12 cellular contexts compared by ENCODE assay signal in the genomic region with DNA sequence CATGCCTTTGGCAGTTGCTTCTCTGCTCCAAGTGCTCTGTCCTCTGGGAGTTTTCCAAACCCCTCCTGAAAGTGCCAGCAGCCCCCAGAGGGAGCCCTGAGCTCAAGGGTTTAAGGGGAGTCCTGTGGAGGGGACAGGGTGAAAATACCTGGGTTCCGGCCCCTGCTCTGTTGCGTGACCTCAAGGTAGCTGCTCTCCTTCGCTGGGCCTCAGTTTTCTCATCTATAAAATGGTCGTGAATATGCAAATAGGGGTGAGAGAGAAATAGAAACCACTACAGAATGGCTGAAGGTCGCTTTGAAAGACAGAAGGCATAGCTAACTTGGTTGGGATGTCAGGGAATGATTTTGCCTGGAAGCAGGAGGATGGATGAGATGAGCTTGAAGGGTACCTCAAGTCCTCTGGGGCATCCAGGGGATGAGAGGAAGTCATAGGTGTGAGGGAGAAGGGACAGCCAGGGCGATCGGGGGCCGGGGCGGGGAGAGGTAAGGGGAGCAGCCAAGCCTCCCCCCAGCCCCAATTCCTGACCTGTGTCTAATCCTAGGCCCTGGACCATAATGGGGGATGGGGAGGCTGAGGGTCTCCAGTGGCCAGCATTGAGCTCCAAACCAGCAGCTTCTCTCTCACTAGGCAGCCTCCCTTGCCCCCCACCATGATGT. TPM values are rescaled to one million over a fixed set of nuclear protein-coding genes. Genes with fewer than 3 reads are reported as not detected.
DNase-seq lines count a peak whose midpoint lies in the region; ATAC-seq, FAIRE-seq and TF ChIP-seq lines count a peak whose summit lies in the region.
"Had no signal": no experiment of that assay in that cellular context is flagged by ENCODE, and none has a peak within 500 bp of the region (broad histone marks: within the 10 kb centered on the region; RNA-seq: fewer than 3 reads in every experiment).

No MANE protein-coding gene starts in this region.

- TF ChIP-seq POLR2A in breast epithelium (IDR thresholded peaks at IDR 0.05) (no peak), K562 (conservative IDR thresholded peaks at IDR 0.05) (no peak)

- no peak for DNase-seq in breast epithelium (ENCODE audit: low spot score in 2 of 2)
- no peak for DNase-seq in mammary epithelial cell
- DNase-seq in K562 (ENCODE audit: extremely low read depth in 1 of 4, low spot score in 3 of 4): no peak
- DNase-seq in naive thymus-derived CD4-positive, alpha-beta T cell: no peak
- DNase-seq in upper lobe of right lung: no peak
- DNase-seq in OCI-M1 (lab: John Stamatoyannopoulos, UW): no peak
- DNase-seq in DMS79 treated with DMSO at 0.1 percent for 48 hours (lab: John Stamatoyannopoulos, UW): no peak
- DNase-seq in NCI-H1930 (lab: John Stamatoyannopoulos, UW): no peak
- DNase-seq: foreskin keratinocyte, H9 had no signal

- peak overlapping the region in 5 of 10 donors; percentile 4 to 51 (median 36) for H3K4me3 Mint-ChIP-seq in naive thymus-derived CD4-positive, alpha-beta T cell
- H3K4me3 Mint-ChIP-seq: H9 had no signal

- dilution Hi-C loops in mammary epithelial cell (cut with HindIII; ENCODE audit: low sequenced_read_pairs): no loop called here

- CTCF ChIA-PET in mammary epithelial cell (lab: Charles Lee; ENCODE audit: low non-redundant PET): interaction anchor here (0.7 kb wide), 1 partner anchor 18 kb away, joined by 3 read pairs; no protein-coding TSS in a partner anchor
- CTCF ChIA-PET in K562 (lab: Yijun Ruan, JAX; ENCODE audit: low intra/inter-chr PET ratio): no interaction called here
- CTCF ChIA-PET in naive thymus-derived CD4-positive, alpha-beta T cell (lab: Charles Lee): interaction anchor here (2.3 kb wide), 1 partner anchor 17 kb away, joined by 7 read pairs; no protein-coding TSS in a partner anchor

- TF ChIP-seq EP300 in K562 (IDR thresholded peaks at IDR 0.05; ENCODE audit: low read length): no peak

- POLR2A ChIA-PET in K562 (lab: Yijun Ruan, JAX): interaction anchor here (0.6 to 1.5 kb wide), 4 partner anchors 13 to 264 kb away, joined by 3 to 6 read pairs (median 4); a partner anchor contains a TSS
- POLR2A ChIA-PET in naive thymus-derived CD4-positive, alpha-beta T cell (lab: Charles Lee): interaction anchor here (1.0 to 2.3 kb wide), 6 partner anchors 8 to 130 kb away, joined by 3 to 13 read pairs (median 4); no protein-coding TSS in a partner anchor

- intact Hi-C loops in breast epithelium (cut with DNase I; ENCODE audit: low total_unique reads) (no loop called here), mammary epithelial cell (cut with micrococcal nuclease) (no loop called here), K562 (cut with micrococcal nuclease) (no loop called here), upper lobe of right lung (cut with DNase I) (no loop called here)
- intact Hi-C loops in naive thymus-derived CD4-positive, alpha-beta T cell (cut with micrococcal nuclease): no loop called here

- H3K27me3 ChIP-seq in breast epithelium (no peaks in the 10 kb centered on the region), mammary epithelial cell (ENCODE audit: insufficient read depth, low read length) (no peaks in the 10 kb centered on the region), K562 (ENCODE audit: control insufficient read depth in 2 of 2, insufficient read depth in 2 of 2, low read length in 2 of 2) (peaks cover 32 to 88% of the 10 kb centered on the region in 2 experiments), upper lobe of right lung (no peaks in the 10 kb centered on the region)
- no peaks in the 10 kb centered on the region for H3K27me3 ChIP-seq in naive thymus-derived CD4-positive, alpha-beta T cell (ENCODE audit: control insufficient read depth in 2 of 2, insufficient read depth in 2 of 2, low read length in 2 of 2)
- H3K27me3 ChIP-seq: foreskin keratinocyte had no signal

- peak overlapping the region in 5 of 9 donors; percentile 17 to 87 (median 68) for H3K27ac Mint-ChIP-seq in naive thymus-derived CD4-positive, alpha-beta T cell

- peaks cover 54 to 91% (median 81%) of the 10 kb centered on the region in 7 donors for H3K4me1 Mint-ChIP-seq in naive thymus-derived CD4-positive, alpha-beta T cell

- no peaks in the 10 kb centered on the region for H3K9me3 ChIP-seq in breast epithelium
- H3K9me3 ChIP-seq in mammary epithelial cell (replicated peaks; ENCODE audit: insufficient read depth, low read length): no peaks in the 10 kb centered on the region
- H3K9me3 ChIP-seq in K562 (replicated peaks; ENCODE audit: control insufficient read depth, insufficient read depth, low read depth, low read length): no peaks in the 10 kb centered on the region
- no peaks in the 10 kb centered on the region for H3K9me3 ChIP-seq in naive thymus-derived CD4-positive, alpha-beta T cell (ENCODE audit: control insufficient read depth in 2 of 3, low read length in 3 of 3)
- no peaks in the 10 kb centered on the region for H3K9me3 ChIP-seq in upper lobe of right lung

- H3K36me3 ChIP-seq in breast epithelium: no peaks in the 10 kb centered on the region
- no peaks in the 10 kb centered on the region for H3K36me3 ChIP-seq in mammary epithelial cell (ENCODE audit: insufficient read depth, low read length)
- no peaks in the 10 kb centered on the region for H3K36me3 ChIP-seq in K562 (ENCODE audit: control insufficient read depth, insufficient read depth, low read length)
- H3K36me3 ChIP-seq in naive thymus-derived CD4-positive, alpha-beta T cell (ENCODE audit: control insufficient read depth in 2 of 3, insufficient read depth in 3 of 3, low read length in 3 of 3): peaks cover 0 to 7% (median 0%) of the 10 kb centered on the region in 3 experiments
- H3K36me3 ChIP-seq in upper lobe of right lung: no peaks in the 10 kb centered on the region

- H3K27me3 Mint-ChIP-seq in naive thymus-derived CD4-positive, alpha-beta T cell: no peaks in the 10 kb centered on the region

- H4K20me1 ChIP-seq in mammary epithelial cell (ENCODE audit: insufficient read depth, low read length) (no peaks in the 10 kb centered on the region), K562 (replicated peaks; ENCODE audit: control insufficient read depth, insufficient read depth, low read length) (peaks cover 5% of the 10 kb centered on the region)

- 100% methylated on average over 3 of the region's 9 CpGs for WGBS in mammary epithelial cell (ENCODE audit: low coverage, missing lambda C conversion rate)
- 14% methylated on average over 7 of the region's 9 CpGs for WGBS in K562 (ENCODE audit: insufficient coverage, low coverage, missing lambda C conversion rate)

- H3K9ac ChIP-seq in mammary epithelial cell (ENCODE audit: insufficient read depth, low read length) (no peak overlapping the region), K562 (ENCODE audit: insufficient read depth in 1 of 2, low read depth in 2 of 2, low read length in 2 of 2) (no peak overlapping the region)

- no peaks in the 10 kb centered on the region for H3K9me1 ChIP-seq in K562 (ENCODE audit: control insufficient read depth, insufficient read depth, low read length)

- peaks cover 0 to 1% (median 0%) of the 10 kb centered on the region in 11 donors for H3K9me3 Mint-ChIP-seq in naive thymus-derived CD4-positive, alpha-beta T cell
- H3K9me3 Mint-ChIP-seq: H9 had no signal

- no peak for ATAC-seq in K562
- no peak for ATAC-seq in naive thymus-derived CD4-positive, alpha-beta T cell
- ATAC-seq in upper lobe of right lung: no peak
- ATAC-seq: foreskin keratinocyte, sciatic nerve had no signal

- H3K4me1 ChIP-seq in breast epithelium (peaks cover 27 to 35% of the 10 kb centered on the region in 2 donors), mammary epithelial cell (ENCODE audit: insufficient read depth, low read length) (peaks cover 84% of the 10 kb centered on the region), K562 (replicated peaks in 1 of 2; ENCODE audit: control insufficient read depth in 2 of 2, insufficient read depth in 2 of 2, low read length in 2 of 2) (peaks cover 0 to 9% of the 10 kb centered on the region in 2 experiments; a peak in 2 of 5 replicates), upper lobe of right lung (peaks cover 76% of the 10 kb centered on the region)
- H3K4me1 ChIP-seq in naive thymus-derived CD4-positive, alpha-beta T cell (ENCODE audit: control insufficient read depth in 2 of 2, insufficient read depth in 2 of 2, low read length in 2 of 2): peaks cover 73 to 79% of the 10 kb centered on the region in 2 donors

- BruUV-seq in mammary epithelial cell (replicated peaks; lab: Mats Ljungman, UMichigan) (no TSS peak), K562 (replicated peaks; lab: Mats Ljungman, UMichigan) (no TSS peak)

- H3K79me2 ChIP-seq in mammary epithelial cell (ENCODE audit: insufficient read depth, low read length): peaks cover 98% of the 10 kb centered on the region
- H3K79me2 ChIP-seq in K562 (ENCODE audit: control insufficient read depth, insufficient read depth, low read length): no peaks in the 10 kb centered on the region

- H3K27ac ChIP-seq in breast epithelium: peak overlapping the region; percentile 38 to 84
- H3K27ac ChIP-seq in mammary epithelial cell (ENCODE audit: insufficient read depth, low read depth, low read length): no peak overlapping the region
- no peak overlapping the region for H3K27ac ChIP-seq in K562 (ENCODE audit: extremely low read depth, low read depth, low read length)
- no peak overlapping the region for H3K27ac ChIP-seq in naive thymus-derived CD4-positive, alpha-beta T cell (ENCODE audit: low read depth, low read length)
- H3K27ac ChIP-seq in upper lobe of right lung: peak overlapping the region; percentile 64

- H3K4me2 ChIP-seq in mammary epithelial cell (ENCODE audit: insufficient read depth, low read depth, low read length) (no peak overlapping the region), K562 (ENCODE audit: insufficient read depth, low read length) (no peak overlapping the region)

- FAIRE-seq in K562 (lab: Jason Lieb, UNC): no peak
- FAIRE-seq: GM12892 had no signal

- H3K4me3 ChIP-seq in breast epithelium (no peak overlapping the region), mammary epithelial cell (replicated peaks in 1 of 3; ENCODE audit: insufficient read depth in 1 of 3, low read depth in 2 of 3, low read length in 3 of 3) (no peak overlapping the region), K562 (no peak overlapping the region), upper lobe of right lung (no peak overlapping the region)
- H3K4me3 ChIP-seq in naive thymus-derived CD4-positive, alpha-beta T cell (ENCODE audit: low read length): no peak overlapping the region

- H3K36me3 Mint-ChIP-seq in naive thymus-derived CD4-positive, alpha-beta T cell: peaks cover 0 to 4% (median 0%) of the 10 kb centered on the region in 5 donors

- in situ Hi-C loops in mammary epithelial cell (cut with MboI; ENCODE audit: low sequenced_read_pairs in 2 of 2) (no loop called here), K562 (cut with MboI) (no loop called here)

- H2AFZ ChIP-seq in mammary epithelial cell (ENCODE audit: low read depth, low read length) (no peak overlapping the region), K562 (ENCODE audit: low read depth, low read length) (no peak overlapping the region)

- no peak for TF ChIP-seq CTCF in breast epithelium (IDR thresholded peaks at IDR 0.05)
- no peak for TF ChIP-seq CTCF in mammary epithelial cell (conservative IDR thresholded peaks at IDR 0.05 in 1 of 2, IDR thresholded peaks at IDR 0.05 in 1 of 2; ENCODE audit: extremely low read depth in 1 of 2, insufficient read depth in 1 of 2, low read depth in 1 of 2, low read length in 2 of 2)
- TF ChIP-seq CTCF in K562 (IDR thresholded peaks at IDR 0.05 in 2 of 3, conservative IDR thresholded peaks at IDR 0.05 in 1 of 3; ENCODE audit: insufficient read depth in 2 of 3, low read depth in 1 of 3, low read length in 3 of 3): no peak
- TF ChIP-seq CTCF in upper lobe of right lung (IDR thresholded peaks at IDR 0.05): no peak

- no peak for TF ChIP-seq RAD21 in K562 (CRISPR knock-in tag; conservative IDR thresholded peaks at IDR 0.05 in 1 of 2, IDR thresholded peaks at IDR 0.05 in 1 of 2)

RNA-seq across cellular contexts. Expression of a gene that starts 12.4 kb away (rescaled TPM):
- total RNA-seq in breast epithelium: 10 to 100 TPM in 2 of 3 donors, 1 to 10 TPM in 1; 5.8 to 35.3 (median 34.4) TPM
- 100 to 1,000 TPM in 1 of 2 donors, 10 to 100 TPM in 1; 94.8 to 304 TPM for total RNA-seq in mammary epithelial cell
- polyA plus RNA-seq in mammary epithelial cell: 66.9 TPM
- polyA minus RNA-seq in mammary epithelial cell: 116 TPM
- 0.12 TPM in 2 replicates for total RNA-seq in K562 (2011; cell fraction: chromatin; rRNA removed; ENCODE audit: low replicate concordance)
- total RNA-seq in K562 (2011; cell fraction: nucleolus; rRNA removed): 0.13 and 0.17 TPM in 2 replicates
- total RNA-seq in K562 (2011; cell fraction: nucleoplasm; rRNA removed): 0.15 and 0.38 TPM in 2 replicates
- total RNA-seq in K562 (2014; rRNA removed): 0.32 and 0.37 TPM in 2 replicates
- 0.15 and 0.26 TPM in 2 replicates for total RNA-seq in K562 (2014; rRNA removed; fragmentation: Illumina TruSeq; extraction: Trizol)
- 0.38 and 0.40 TPM in 2 replicates for total RNA-seq in K562 (2015; rRNA removed; fragmentation: Illumina TruSeq; extraction: Trizol)
- 0.67 and 1.0 TPM in 2 replicates for total RNA-seq in K562 (2021)
- 0.20 and 0.49 TPM in 2 replicates for polyA plus RNA-seq in K562 (2011; rRNA removed)
- polyA plus RNA-seq in K562 (2011; cell fraction: cytosol; rRNA removed): 0.78 and 0.85 TPM in 2 replicates
- polyA plus RNA-seq in K562 (2011; cell fraction: nucleus; rRNA removed): 0.15 and 0.47 TPM in 2 replicates
- polyA plus RNA-seq in K562 (2012): 0.81 and 1.1 TPM in 2 replicates
- polyA plus RNA-seq in K562 (2014; fragmentation: Illumina TruSeq; extraction: Trizol): 0.49 and 0.51 TPM in 2 replicates
- not detected for polyA plus RNA-seq in K562 (2014; fragmentation: Nextera tagmentation; extraction: Ambion mirVana)
- polyA plus RNA-seq in K562 (2014; rRNA removed): 0.44 and 0.50 TPM in 2 replicates
- 0.75 and 0.88 TPM in 2 replicates for polyA minus RNA-seq in K562 (2011; rRNA and poly(A)+ RNA removed)
- 0.46 and 0.76 TPM in 2 replicates for polyA minus RNA-seq in K562 (2011; cell fraction: cytosol; rRNA and poly(A)+ RNA removed)
- polyA minus RNA-seq in K562 (2011; cell fraction: nucleus; rRNA and poly(A)+ RNA removed): 0.22 and 0.27 TPM in 2 replicates
- total RNA-seq in naive thymus-derived CD4-positive, alpha-beta T cell: 10 to 100 TPM; 20.5 to 57.1 (median 28.2) TPM
- polyA plus RNA-seq in naive thymus-derived CD4-positive, alpha-beta T cell: 1 to 10 TPM; 1.1 to 2.7 TPM
- 15.4 TPM for total RNA-seq in upper lobe of right lung

RNA-seq across cellular contexts. Expression of a gene that starts 41.7 kb away (rescaled TPM):
- total RNA-seq in breast epithelium: 10 to 100 TPM; 15.7 to 81.0 (median 23.7) TPM
- total RNA-seq in mammary epithelial cell: 10 to 100 TPM; 24.0 to 41.4 TPM
- 35.3 TPM for polyA plus RNA-seq in mammary epithelial cell
- 24.8 TPM for polyA minus RNA-seq in mammary epithelial cell
- total RNA-seq in K562 (2011; cell fraction: chromatin; rRNA removed; ENCODE audit: low replicate concordance): 11.2 and 40.7 TPM in 2 replicates
- total RNA-seq in K562 (2011; cell fraction: nucleolus; rRNA removed): 26.5 and 44.0 TPM in 2 replicates
- 15.6 and 16.3 TPM in 2 replicates for total RNA-seq in K562 (2011; cell fraction: nucleoplasm; rRNA removed)
- total RNA-seq in K562 (2014; rRNA removed): 27.2 and 28.7 TPM in 2 replicates
- total RNA-seq in K562 (2014; rRNA removed; fragmentation: Illumina TruSeq; extraction: Trizol): 4.8 and 6.7 TPM in 2 replicates
- total RNA-seq in K562 (2015; rRNA removed; fragmentation: Illumina TruSeq; extraction: Trizol): 16.6 and 17.0 TPM in 2 replicates
- total RNA-seq in K562 (2021): 29.2 and 31.4 TPM in 2 replicates
- 18.8 and 22.1 TPM in 2 replicates for polyA plus RNA-seq in K562 (2011; rRNA removed)
- polyA plus RNA-seq in K562 (2011; cell fraction: cytosol; rRNA removed): 19.8 and 47.1 TPM in 2 replicates
- polyA plus RNA-seq in K562 (2011; cell fraction: nucleus; rRNA removed): 30.2 and 60.5 TPM in 2 replicates
- polyA plus RNA-seq in K562 (2012): 27.3 and 32.5 TPM in 2 replicates
- 15.2 and 21.6 TPM in 2 replicates for polyA plus RNA-seq in K562 (2014; fragmentation: Illumina TruSeq; extraction: Trizol)
- under 1 TPM; 0.27 to 0.73 TPM for polyA plus RNA-seq in K562 (2014; fragmentation: Nextera tagmentation; extraction: Ambion mirVana)
- polyA plus RNA-seq in K562 (2014; rRNA removed): 31.2 and 34.3 TPM in 2 replicates
- polyA minus RNA-seq in K562 (2011; rRNA and poly(A)+ RNA removed): 4.7 and 11.0 TPM in 2 replicates
- polyA minus RNA-seq in K562 (2011; cell fraction: cytosol; rRNA and poly(A)+ RNA removed): 15.9 and 21.1 TPM in 2 replicates
- polyA minus RNA-seq in K562 (2011; cell fraction: nucleus; rRNA and poly(A)+ RNA removed): 13.7 and 17.0 TPM in 2 replicates
- total RNA-seq in naive thymus-derived CD4-positive, alpha-beta T cell: 1 to 10 TPM; 1.3 to 3.2 (median 1.6) TPM
- polyA plus RNA-seq in naive thymus-derived CD4-positive, alpha-beta T cell: 1 to 10 TPM in 1 of 2 donors, under 1 TPM in 1; 0.94 to 1.3 TPM
- 11.8 TPM for total RNA-seq in upper lobe of right lung

Comparison
In these comparisons a context has a peak if more than half of its experiments do, and no peak if none do; other contexts are left out.
1. H3K27ac ChIP-seq: peak in breast epithelium (2 of 2) and upper lobe of right lung (single experiment); none in mammary epithelial cell (single experiment), K562 (single experiment) and naive thymus-derived CD4-positive, alpha-beta T cell (single experiment).